Comparison of ENCODE assay signal across 12 cellular contexts in genomic region chr3:139354661-139355060, GRCh38. TPM values are rescaled to one million over a fixed set of nuclear protein-coding genes. Genes with fewer than 3 reads are reported as not detected.
A peak's percentile ranks its signal among the peaks of the same experiment; 100 is the strongest.
DNase-seq lines count a peak whose midpoint lies in the region; ATAC-seq, FAIRE-seq and TF ChIP-seq lines count a peak whose summit lies in the region.
"Had no signal": no experiment of that assay in that cellular context is flagged by ENCODE, and none has a peak within 500 bp of the region (broad histone marks: within the 10 kb centered on the region; RNA-seq: fewer than 3 reads in every experiment).

No MANE protein-coding gene starts in this region.

- H3K36me3 ChIP-seq in HepG2 (replicated peaks in 1 of 2; ENCODE audit: control insufficient read depth in 1 of 2, insufficient read depth in 2 of 2, low read length in 2 of 2), result peaks cover 24 to 88% of the 10 kb centered on the region in 2 experiments
- H3K36me3 ChIP-seq in right lobe of liver, result peaks cover 12 to 96% (median 47%) of the 10 kb centered on the region in 4 donors
- peaks cover 99% of the 10 kb centered on the region for H3K36me3 ChIP-seq in K562 (ENCODE audit: control insufficient read depth, insufficient read depth, low read length)

- TF ChIP-seq CTCF in HepG2 (CRISPR knock-in tag; IDR thresholded peaks at IDR 0.05) (no peak), right lobe of liver (IDR thresholded peaks at IDR 0.05) (no peak), K562 (IDR thresholded peaks at IDR 0.05 in 2 of 3, conservative IDR thresholded peaks at IDR 0.05 in 1 of 3; ENCODE audit: insufficient read depth in 2 of 3, low read depth in 1 of 3, low read length in 3 of 3) (no peak)

- WGBS in HepG2 (ENCODE audit: low lambda C conversion rate), result 96% methylated on average over 4 of the region's 4 CpGs
- 91% methylated on average over 4 of the region's 4 CpGs for WGBS in right lobe of liver (ENCODE audit: insufficient coverage, low coverage, low lambda C conversion rate, missing lambda C conversion rate)
- WGBS in K562 (ENCODE audit: insufficient coverage, low coverage, missing lambda C conversion rate), result 59% methylated on average over 4 of the region's 4 CpGs

- intact Hi-C loops in HepG2 (cut with micrococcal nuclease; ENCODE audit: unreplicated experiment), result no loop called here
- intact Hi-C loops in right lobe of liver (cut with DNase I), result no loop called here
- intact Hi-C loops in K562 (cut with micrococcal nuclease), result no loop called here

- H3K4me3 ChIP-seq in HepG2 (replicated peaks in 1 of 3; ENCODE audit: insufficient read depth in 1 of 3, low read depth in 2 of 3, low read length in 3 of 3), result no peak overlapping the region
- no peak overlapping the region for H3K4me3 ChIP-seq in right lobe of liver
- no peak overlapping the region for H3K4me3 ChIP-seq in K562
- H3K4me3 ChIP-seq: A549; BLaER1 treated with 17β-estradiol and CSF1 and Interleukin-3, amounts not matched to agents 10 nM and 100 nM; GM23338 had no signal

- TF ChIP-seq RAD21 in HepG2 (CRISPR knock-in tag; IDR thresholded peaks at IDR 0.05) (no peak), K562 (CRISPR knock-in tag; conservative IDR thresholded peaks at IDR 0.05 in 1 of 2, IDR thresholded peaks at IDR 0.05 in 1 of 2) (no peak)

- BruUV-seq in HepG2 (replicated peaks; lab: Mats Ljungman, UMichigan), result no TSS peak
- no TSS peak for BruUV-seq in K562 (replicated peaks; lab: Mats Ljungman, UMichigan)

- peaks cover 3% of the 10 kb centered on the region for H3K9me1 ChIP-seq in K562 (ENCODE audit: control insufficient read depth, insufficient read depth, low read length)

- H3K27ac ChIP-seq in HepG2 (ENCODE audit: extremely low read length, insufficient read depth, low read length) (no peak overlapping the region), right lobe of liver (no peak overlapping the region), K562 (ENCODE audit: extremely low read depth, low read depth, low read length) (peak overlapping the region; percentile 31; the same call in 1 of the 3 replicates), layer of hippocampus (ENCODE audit: low read depth, low read length) (peak overlapping the region; percentile 68)
- H3K27ac ChIP-seq: A549; BLaER1 treated with 17β-estradiol and CSF1 and Interleukin-3, amounts not matched to agents 10 nM and 100 nM; KMS-11 had no signal

- H2AFZ ChIP-seq in HepG2 (ENCODE audit: low read length), result no peak overlapping the region
- H2AFZ ChIP-seq in K562 (ENCODE audit: low read depth, low read length), result no peak overlapping the region
- H2AFZ ChIP-seq: GM23338 had no signal

- H3K4me2 ChIP-seq in HepG2 (ENCODE audit: low read depth, low read length) (no peak overlapping the region), K562 (ENCODE audit: insufficient read depth, low read length) (peak overlapping the region; percentile 25)
- H3K4me2 ChIP-seq: A549; BLaER1 treated with 17β-estradiol and CSF1 and Interleukin-3, amounts not matched to agents 10 nM and 100 nM; GM23338; KMS-11 had no signal

- TF ChIP-seq POLR2A in HepG2 (IDR thresholded peaks at IDR 0.05; ENCODE audit: insufficient read depth in 1 of 2, low read depth in 2 of 2, low read length in 2 of 2) (no peak), right lobe of liver (IDR thresholded peaks at IDR 0.05) (no peak), K562 (conservative IDR thresholded peaks at IDR 0.05) (peak; percentile 59; the same call in 1 of the 2 replicates)

- H3K4me1 ChIP-seq in HepG2 (ENCODE audit: insufficient read depth, low read length) (no peaks in the 10 kb centered on the region), right lobe of liver (no peaks in the 10 kb centered on the region), K562 (replicated peaks in 1 of 2; ENCODE audit: control insufficient read depth in 2 of 2, insufficient read depth in 2 of 2, low read length in 2 of 2) (peaks cover 0 to 10% of the 10 kb centered on the region in 2 experiments; a peak in 2 of 5 replicates)
- H3K4me1 ChIP-seq: A549 had no signal

- ATAC-seq in HepG2, result no peak; the same call in 2 of the 3 replicates
- ATAC-seq in right lobe of liver, result no peak
- peak; percentile 21 for ATAC-seq in K562
- ATAC-seq in GM19023 (IDR thresholded peaks at IDR 0.05; ENCODE audit: unreplicated experiment), result no peak

- POLR2A ChIA-PET in HepG2 (lab: Yijun Ruan, JAX) (interaction anchor here (2.1 to 2.4 kb wide), 2 partner anchors 10 to 35 kb away, joined by 9 to 16 read pairs; partner anchors contain the start of genes COPB2 and MRPS22), K562 (lab: Yijun Ruan, JAX) (interaction anchor here (0.7 to 5.3 kb wide), 7 partner anchors 7 to 238 kb away, joined by 3 to 31 read pairs (median 7); no protein-coding TSS in a partner anchor)

- H3K27me3 ChIP-seq in HepG2 (ENCODE audit: control insufficient read depth in 1 of 2, insufficient read depth in 2 of 2, low read length in 2 of 2), result no peaks in the 10 kb centered on the region
- H3K27me3 ChIP-seq in right lobe of liver, result no peaks in the 10 kb centered on the region
- H3K27me3 ChIP-seq in K562 (ENCODE audit: control insufficient read depth in 2 of 2, insufficient read depth in 2 of 2, low read length in 2 of 2), result no peaks in the 10 kb centered on the region
- H3K27me3 ChIP-seq in layer of hippocampus (ENCODE audit: control insufficient read depth, insufficient read depth, low read length), result no peaks in the 10 kb centered on the region
- H3K27me3 ChIP-seq: BLaER1 treated with 17β-estradiol and CSF1 and Interleukin-3, amounts not matched to agents 10 nM and 100 nM had no signal

- TF ChIP-seq EP300 in HepG2 (IDR thresholded peaks at IDR 0.05; ENCODE audit: low read depth in 2 of 2, low read length in 2 of 2), result no peak
- TF ChIP-seq EP300 in HepG2 (CRISPR knock-in tag; IDR thresholded peaks at IDR 0.05; ENCODE audit: borderline replicate concordance), result no peak
- no peak for TF ChIP-seq EP300 in K562 (IDR thresholded peaks at IDR 0.05; ENCODE audit: low read length)

- no peak for DNase-seq in HepG2 (ENCODE audit: low spot score)
- DNase-seq in right lobe of liver, result no peak
- DNase-seq in K562 (ENCODE audit: extremely low read depth in 1 of 4, low spot score in 3 of 4), result no peak
- DNase-seq in stimulated activated CD8-positive, alpha-beta memory T cell treated with anti-CD3 and anti-CD28 coated beads, Interleukin-4, amount 100 ng/mL, for 48 hours, result no peak
- DNase-seq in NCI-H187 (lab: John Stamatoyannopoulos, UW), result no peak
- DNase-seq: NCI-H1436 had no signal

- no peak for FAIRE-seq in HepG2 (lab: Jason Lieb, UNC)
- no peak for FAIRE-seq in K562 (lab: Jason Lieb, UNC)
- FAIRE-seq: A549 had no signal

- peaks cover 6% of the 10 kb centered on the region; the same call in 1 of the 2 replicates for H4K20me1 ChIP-seq in HepG2 (ENCODE audit: insufficient read depth, low read length)
- H4K20me1 ChIP-seq in K562 (replicated peaks; ENCODE audit: control insufficient read depth, insufficient read depth, low read length), result no peaks in the 10 kb centered on the region; the same call in 1 of the 2 replicates

- CTCF ChIA-PET in HepG2 (lab: Yijun Ruan, JAX; ENCODE audit: low intra/inter-chr PET ratio, low total read pairs) (no interaction called here), K562 (lab: Yijun Ruan, JAX; ENCODE audit: low intra/inter-chr PET ratio) (no interaction called here)

- H3K79me2 ChIP-seq in HepG2 (ENCODE audit: insufficient read depth, low read length) (no peaks in the 10 kb centered on the region), K562 (ENCODE audit: control insufficient read depth, insufficient read depth, low read length) (no peaks in the 10 kb centered on the region)

- no peak overlapping the region for H3K9ac ChIP-seq in HepG2 (ENCODE audit: insufficient read depth, low read depth, low read length)
- H3K9ac ChIP-seq in K562 (ENCODE audit: insufficient read depth in 1 of 2, low read depth in 2 of 2, low read length in 2 of 2), result no peak overlapping the region; a peak in 1 of 4 replicates
- H3K9ac ChIP-seq: BLaER1 treated with 17β-estradiol and CSF1 and Interleukin-3, amounts not matched to agents 10 nM and 100 nM; KMS-11 had no signal

- H3K9me3 ChIP-seq in HepG2 (ENCODE audit: low read length) (no peaks in the 10 kb centered on the region), right lobe of liver (no peaks in the 10 kb centered on the region), K562 (replicated peaks; ENCODE audit: control insufficient read depth, insufficient read depth, low read depth, low read length) (no peaks in the 10 kb centered on the region)
- H3K9me3 ChIP-seq: A549; BLaER1 treated with 17β-estradiol and CSF1 and Interleukin-3, amounts not matched to agents 10 nM and 100 nM had no signal

- in situ Hi-C loops in HepG2 (cut with HindIII; ENCODE audit: extremely low pct_ligation_motif_present, low pct_unique_long_range_greater_than_20kb), result loop anchor here (25.0 kb wide), 1 partner anchor 667 kb away; no protein-coding TSS in a partner anchor
- in situ Hi-C loops in K562 (cut with MboI), result no loop called here

RNA-seq across cellular contexts. Expression of gene MRPS22, which starts 10.8 kb away (rescaled TPM):
- total RNA-seq in HepG2 (2016; rRNA removed; fragmentation: Illumina TruSeq; extraction: Trizol), result 113 and 139 TPM in 2 replicates
- total RNA-seq in HepG2 (2016; cell fraction: cytosol; rRNA removed; fragmentation: Illumina TruSeq; extraction: Trizol; ENCODE audit: low read depth), result 38.6 and 46.4 TPM in 2 replicates
- 114 and 134 TPM in 2 replicates for total RNA-seq in HepG2 (2016; cell fraction: insoluble cytoplasmic fraction; rRNA removed; fragmentation: Illumina TruSeq; extraction: Trizol)
- 49.5 and 56.4 TPM in 2 replicates for total RNA-seq in HepG2 (2016; cell fraction: membrane; rRNA removed; fragmentation: Illumina TruSeq; extraction: Trizol)
- 67.5 and 73.1 TPM in 2 replicates for total RNA-seq in HepG2 (2016; cell fraction: nucleus; rRNA removed; fragmentation: Illumina TruSeq; extraction: Trizol)
- polyA plus RNA-seq in HepG2 (2011; rRNA removed), result 37.8 and 52.7 TPM in 2 replicates
- 42.9 and 45.8 TPM in 2 replicates for polyA plus RNA-seq in HepG2 (2011; cell fraction: cytosol; rRNA removed)
- polyA plus RNA-seq in HepG2 (2011; cell fraction: nucleus; rRNA removed), result 21.9 and 27.2 TPM in 2 replicates
- polyA plus RNA-seq in HepG2 (2012), result 40.4 and 53.7 TPM in 2 replicates
- polyA plus RNA-seq in HepG2 (2016; cell fraction: cytosol; fragmentation: Illumina TruSeq; extraction: Trizol; ENCODE audit: low read depth), result 38.9 and 39.2 TPM in 2 replicates
- polyA plus RNA-seq in HepG2 (2016; cell fraction: insoluble cytoplasmic fraction; fragmentation: Illumina TruSeq; extraction: Trizol; ENCODE audit: low read depth), result 121 and 130 TPM in 2 replicates
- polyA plus RNA-seq in HepG2 (2016; cell fraction: membrane; fragmentation: Illumina TruSeq; extraction: Trizol; ENCODE audit: low read depth), result 40.0 and 46.6 TPM in 2 replicates
- polyA plus RNA-seq in HepG2 (2016; cell fraction: nucleus; fragmentation: Illumina TruSeq; extraction: Trizol; ENCODE audit: insufficient read depth, low read depth), result 70.7 and 73.3 TPM in 2 replicates
- 13.0 and 15.3 TPM in 2 replicates for polyA minus RNA-seq in HepG2 (2011; rRNA and poly(A)+ RNA removed; ENCODE audit: low replicate concordance)
- 20.8 and 25.8 TPM in 2 replicates for polyA minus RNA-seq in HepG2 (2011; cell fraction: cytosol; rRNA and poly(A)+ RNA removed)
- 64.6 and 72.1 TPM in 2 replicates for polyA minus RNA-seq in HepG2 (2011; cell fraction: nucleus; rRNA and poly(A)+ RNA removed)
- total RNA-seq in right lobe of liver, result 10 to 100 TPM; 29.6 to 66.5 (median 34.8) TPM
- 38.6 and 79.2 TPM in 2 replicates for total RNA-seq in K562 (2011; cell fraction: chromatin; rRNA removed; ENCODE audit: low replicate concordance)
- 28.6 and 29.9 TPM in 2 replicates for total RNA-seq in K562 (2011; cell fraction: nucleolus; rRNA removed)
- 45.2 and 53.5 TPM in 2 replicates for total RNA-seq in K562 (2011; cell fraction: nucleoplasm; rRNA removed)
- total RNA-seq in K562 (2014; rRNA removed), result 193 and 237 TPM in 2 replicates
- total RNA-seq in K562 (2014; rRNA removed; fragmentation: Illumina TruSeq; extraction: Trizol), result 202 and 232 TPM in 2 replicates
- 216 and 229 TPM in 2 replicates for total RNA-seq in K562 (2015; rRNA removed; fragmentation: Illumina TruSeq; extraction: Trizol)
- total RNA-seq in K562 (2021), result 148 and 159 TPM in 2 replicates
- polyA plus RNA-seq in K562 (2011; rRNA removed), result 131 and 189 TPM in 2 replicates
- polyA plus RNA-seq in K562 (2011; cell fraction: cytosol; rRNA removed), result 101 TPM in 2 replicates
- polyA plus RNA-seq in K562 (2011; cell fraction: nucleus; rRNA removed), result 42.1 and 51.3 TPM in 2 replicates
- 100 and 122 TPM in 2 replicates for polyA plus RNA-seq in K562 (2012)
- 197 and 219 TPM in 2 replicates for polyA plus RNA-seq in K562 (2014; fragmentation: Illumina TruSeq; extraction: Trizol)
- polyA plus RNA-seq in K562 (2014; fragmentation: Nextera tagmentation; extraction: Ambion mirVana), result 100 to 1,000 TPM; 330 to 397 TPM
- 233 and 261 TPM in 2 replicates for polyA plus RNA-seq in K562 (2014; rRNA removed)
- polyA minus RNA-seq in K562 (2011; rRNA and poly(A)+ RNA removed), result 157 and 168 TPM in 2 replicates
- 36.2 and 63.4 TPM in 2 replicates for polyA minus RNA-seq in K562 (2011; cell fraction: cytosol; rRNA and poly(A)+ RNA removed)
- polyA minus RNA-seq in K562 (2011; cell fraction: nucleus; rRNA and poly(A)+ RNA removed), result 37.8 and 82.5 TPM in 2 replicates

RNA-seq across cellular contexts. Expression of gene COPB2, which starts 34.8 kb away (rescaled TPM):
- total RNA-seq in HepG2 (2016; rRNA removed; fragmentation: Illumina TruSeq; extraction: Trizol), result 217 and 344 TPM in 2 replicates
- total RNA-seq in HepG2 (2016; cell fraction: cytosol; rRNA removed; fragmentation: Illumina TruSeq; extraction: Trizol; ENCODE audit: low read depth), result 22.5 and 24.4 TPM in 2 replicates
- total RNA-seq in HepG2 (2016; cell fraction: insoluble cytoplasmic fraction; rRNA removed; fragmentation: Illumina TruSeq; extraction: Trizol), result 219 and 334 TPM in 2 replicates
- 46.5 and 54.3 TPM in 2 replicates for total RNA-seq in HepG2 (2016; cell fraction: membrane; rRNA removed; fragmentation: Illumina TruSeq; extraction: Trizol)
- total RNA-seq in HepG2 (2016; cell fraction: nucleus; rRNA removed; fragmentation: Illumina TruSeq; extraction: Trizol), result 136 and 143 TPM in 2 replicates
- 69.8 and 83.3 TPM in 2 replicates for polyA plus RNA-seq in HepG2 (2011; rRNA removed)
- 43.9 and 56.1 TPM in 2 replicates for polyA plus RNA-seq in HepG2 (2011; cell fraction: cytosol; rRNA removed)
- polyA plus RNA-seq in HepG2 (2011; cell fraction: nucleus; rRNA removed), result 68.8 and 75.9 TPM in 2 replicates
- polyA plus RNA-seq in HepG2 (2012), result 73.1 and 86.5 TPM in 2 replicates
- polyA plus RNA-seq in HepG2 (2016; cell fraction: cytosol; fragmentation: Illumina TruSeq; extraction: Trizol; ENCODE audit: low read depth), result 7.4 and 8.5 TPM in 2 replicates
- polyA plus RNA-seq in HepG2 (2016; cell fraction: insoluble cytoplasmic fraction; fragmentation: Illumina TruSeq; extraction: Trizol; ENCODE audit: low read depth), result 223 and 229 TPM in 2 replicates
- polyA plus RNA-seq in HepG2 (2016; cell fraction: membrane; fragmentation: Illumina TruSeq; extraction: Trizol; ENCODE audit: low read depth), result 17.5 and 20.2 TPM in 2 replicates
- polyA plus RNA-seq in HepG2 (2016; cell fraction: nucleus; fragmentation: Illumina TruSeq; extraction: Trizol; ENCODE audit: insufficient read depth, low read depth), result 104 and 124 TPM in 2 replicates
- polyA minus RNA-seq in HepG2 (2011; rRNA and poly(A)+ RNA removed; ENCODE audit: low replicate concordance), result 88.1 and 105 TPM in 2 replicates
- 81.4 and 88.0 TPM in 2 replicates for polyA minus RNA-seq in HepG2 (2011; cell fraction: cytosol; rRNA and poly(A)+ RNA removed)
- polyA minus RNA-seq in HepG2 (2011; cell fraction: nucleus; rRNA and poly(A)+ RNA removed), result 208 and 229 TPM in 2 replicates
- 10 to 100 TPM; 59.4 to 81.9 (median 66.2) TPM for total RNA-seq in right lobe of liver
- 107 and 250 TPM in 2 replicates for total RNA-seq in K562 (2011; cell fraction: chromatin; rRNA removed; ENCODE audit: low replicate concordance)
- 48.2 and 69.0 TPM in 2 replicates for total RNA-seq in K562 (2011; cell fraction: nucleolus; rRNA removed)
- total RNA-seq in K562 (2011; cell fraction: nucleoplasm; rRNA removed), result 101 and 112 TPM in 2 replicates
- 117 and 124 TPM in 2 replicates for total RNA-seq in K562 (2014; rRNA removed)
- total RNA-seq in K562 (2014; rRNA removed; fragmentation: Illumina TruSeq; extraction: Trizol), result 135 and 145 TPM in 2 replicates
- 125 and 137 TPM in 2 replicates for total RNA-seq in K562 (2015; rRNA removed; fragmentation: Illumina TruSeq; extraction: Trizol)
- total RNA-seq in K562 (2021), result 99.1 and 101 TPM in 2 replicates
- 170 and 189 TPM in 2 replicates for polyA plus RNA-seq in K562 (2011; rRNA removed)
- 45.3 and 102 TPM in 2 replicates for polyA plus RNA-seq in K562 (2011; cell fraction: cytosol; rRNA removed)
- 63.5 and 133 TPM in 2 replicates for polyA plus RNA-seq in K562 (2011; cell fraction: nucleus; rRNA removed)
- 92.1 and 97.5 TPM in 2 replicates for polyA plus RNA-seq in K562 (2012)
- polyA plus RNA-seq in K562 (2014; fragmentation: Illumina TruSeq; extraction: Trizol), result 117 and 130 TPM in 2 replicates
- 100 to 1,000 TPM in 1 of 2 experiments, 10 to 100 TPM in 1; 64.3 to 155 TPM for polyA plus RNA-seq in K562 (2014; fragmentation: Nextera tagmentation; extraction: Ambion mirVana)
- 86.0 and 98.0 TPM in 2 replicates for polyA plus RNA-seq in K562 (2014; rRNA removed)
- polyA minus RNA-seq in K562 (2011; rRNA and poly(A)+ RNA removed), result 366 and 401 TPM in 2 replicates
- polyA minus RNA-seq in K562 (2011; cell fraction: cytosol; rRNA and poly(A)+ RNA removed), result 92.1 and 103 TPM in 2 replicates
- polyA minus RNA-seq in K562 (2011; cell fraction: nucleus; rRNA and poly(A)+ RNA removed), result 73.8 and 174 TPM in 2 replicates

Comparison
In these comparisons a context has a peak if more than half of its experiments do, and no peak if none do; other contexts are left out.
1. H3K27ac ChIP-seq: peak in K562 (single experiment) and layer of hippocampus (single experiment); none in HepG2 (single experiment) and right lobe of liver (0 of 3).
2. Of the 241 proteins assayed by ChIP-seq in both HepG2 and K562: peak only in HepG2: POLR2G and RBM22; only in K562: NCOR1, POLR2A, POLR2AphosphoS5 and TFAP4; in both: none; in neither: 235.